8 cellular contexts compared by ENCODE assay signal in genomic region chr4:47485047-47485692, GRCh38. TPM values are rescaled to one million over a fixed set of nuclear protein-coding genes. Genes with fewer than 3 reads are reported as not detected.
DNase-seq lines count a peak whose midpoint lies in the region; ATAC-seq and TF ChIP-seq lines count a peak whose summit lies in the region.

TSS of gene ATP10D (plus strand) at chr4:47485275. CDS start at chr4:47512541, 27,266 bp downstream.

- in situ Hi-C loops in GM13977 (cut with MboI; ENCODE audit: low pct_unique_long_range_greater_than_20kb, low sequenced_read_pairs, unreplicated experiment), result no loop called here

- peaks cover 3% of the 10 kb centered on the region for H3K4me1 ChIP-seq in prostate gland (replicated peaks)

- under 1% methylated on average over 34 of the region's 34 CpGs for WGBS in prostate gland

- no peak for TF ChIP-seq CTCF in GM13977 (IDR thresholded peaks at IDR 0.05; ENCODE audit: extremely low read depth, insufficient read depth, missing control alignments)
- TF ChIP-seq CTCF in prostate gland (IDR thresholded peaks at IDR 0.05), result peak in 3 of 4 experiments; percentile 13 to 30 (median 29)

- H3K4me3 Mint-ChIP-seq in T-helper 17 cell, result peak within 1 kb of the TSS; percentile 97

- peak within 1 kb of the TSS; percentile 89 to 95 for H3K27ac ChIP-seq in prostate gland

- no peaks in the 10 kb centered on the region for H3K36me3 ChIP-seq in prostate gland

- intact Hi-C loops in left ventricle myocardium superior (cut with micrococcal nuclease) (no loop called here), prostate gland (cut with DNase I) (no loop called here)

- no peaks in the 10 kb centered on the region for H3K27me3 Mint-ChIP-seq in T-helper 17 cell

- peak within 1 kb of the TSS; percentile 95 for H3K27ac Mint-ChIP-seq in T-helper 17 cell

- TF ChIP-seq POLR2A in prostate gland (IDR thresholded peaks at IDR 0.05), result peak; percentile 83

- H3K4me3 ChIP-seq in prostate gland, result peak within 1 kb of the TSS; percentile 49 to 54

- H3K36me3 Mint-ChIP-seq in T-helper 17 cell (ENCODE audit: low read depth), result peaks cover 2% of the 10 kb centered on the region

- peak; percentile 97 for ATAC-seq in HG02798 (IDR thresholded peaks at IDR 0.05; ENCODE audit: poor library complexity, unreplicated experiment)
- peak; percentile 98 for ATAC-seq in T-helper 17 cell
- peak; percentile 100 for ATAC-seq in left ventricle myocardium superior

- DNase-seq in GM13977 (ENCODE audit: low spot score) (peak; percentile 78), NCI-H1417 treated with DMSO at 0.1 percent for 48 hours (lab: John Stamatoyannopoulos, UW) (peak; percentile 57), T-helper 17 cell (peak; percentile 54 to 57 (median 57)), anterior cingulate cortex (lab: John Stamatoyannopoulos, UW) (peak; percentile 38 to 97 (median 90)), left ventricle myocardium superior (peak; percentile 98), prostate gland (ENCODE audit: low spot score) (peak; percentile 94), ureter (ENCODE audit: low spot score) (peak; percentile 96)

- peaks cover 17% of the 10 kb centered on the region for H3K4me1 Mint-ChIP-seq in T-helper 17 cell

- H3K27me3 ChIP-seq in prostate gland (replicated peaks; ENCODE audit: insufficient read depth), result no peaks in the 10 kb centered on the region

- H3K9me3 ChIP-seq in T-helper 17 cell (ENCODE audit: control insufficient read depth, low read length, poor library complexity, severe bottlenecking) (no peaks in the 10 kb centered on the region), prostate gland (no peaks in the 10 kb centered on the region)

RNA-seq across cellular contexts. Expression of gene ATP10D, which starts in this region (rescaled TPM):
- 1 to 10 TPM; 1.7 to 4.1 TPM for total RNA-seq in T-helper 17 cell
- 7.7 TPM for total RNA-seq in left ventricle myocardium superior
- 10 to 100 TPM; 10.9 to 17.0 TPM for total RNA-seq in prostate gland
- 35.7 TPM for total RNA-seq in ureter

Comparison
In these comparisons a context has a peak if more than half of its experiments do, and no peak if none do; other contexts are left out.
1. Peak in every context shown above with its lines: DNase-seq, ATAC-seq, H3K4me3 ChIP-seq and H3K27ac ChIP-seq.